8 cellular contexts compared by ENCODE assay signal in the genomic region with DNA sequence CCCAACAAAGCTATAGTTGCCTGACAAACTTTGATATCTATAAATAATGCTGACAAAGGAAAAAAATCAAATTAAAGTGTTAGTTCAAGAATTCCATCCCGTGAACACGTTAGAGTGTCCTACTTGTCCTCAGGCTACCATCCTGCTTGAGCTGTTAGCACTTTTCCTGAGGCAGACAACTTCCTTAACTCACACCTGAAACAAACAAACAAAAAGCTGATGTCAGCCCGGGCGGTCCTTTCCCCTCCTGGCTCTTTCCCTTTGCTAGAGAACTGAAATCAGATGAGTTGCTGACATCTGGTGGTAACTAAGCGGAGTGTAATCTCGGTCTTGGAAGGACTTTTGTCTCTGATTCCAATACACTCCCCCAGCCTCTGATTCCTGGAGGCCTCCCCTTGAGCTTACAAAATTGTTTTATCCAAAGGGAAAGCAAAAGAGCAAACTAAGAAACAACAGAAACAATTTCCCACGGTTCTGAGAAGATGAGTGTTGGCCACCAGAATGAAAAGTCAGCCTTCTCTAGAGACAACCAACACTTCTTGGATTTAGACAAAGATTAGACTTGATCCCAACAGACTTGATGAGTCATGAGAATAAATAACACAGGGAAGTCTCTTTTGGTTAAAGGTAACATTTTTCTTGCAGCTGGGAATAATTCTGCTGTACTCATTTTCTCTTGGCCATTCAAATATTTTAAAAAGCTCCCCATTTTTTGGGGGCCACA.
DNase-seq lines count a peak whose midpoint lies in the region; ATAC-seq and TF ChIP-seq lines count a peak whose summit lies in the region.

No MANE protein-coding gene starts in this region.

- TF ChIP-seq CTCF in BE2C (IDR thresholded peaks at IDR 0.05; ENCODE audit: low read depth, low read length): peak; percentile 82

- no peak overlapping the region for H3K4me3 ChIP-seq in BE2C (ENCODE audit: low read depth, low read length)
- H3K4me3 ChIP-seq in right cardiac atrium (ENCODE audit: low read length): no peak overlapping the region

- H3K4me1 ChIP-seq in BE2C (peaks cover 22% of the 10 kb centered on the region), right cardiac atrium (ENCODE audit: control insufficient read depth, insufficient read depth, low read length) (no peaks in the 10 kb centered on the region)

- H3K9me3 ChIP-seq in BE2C: peaks cover 1% of the 10 kb centered on the region; the same call in 1 of the 2 replicates
- peaks cover under 1% of the 10 kb centered on the region for H3K9me3 ChIP-seq in right cardiac atrium (ENCODE audit: control insufficient read depth, low read length)

- WGBS in right cardiac atrium: 5% methylated on average over 7 of the region's 7 CpGs

- ATAC-seq in GM18868 (IDR thresholded peaks at IDR 0.05; ENCODE audit: unreplicated experiment) (peak; percentile 85), HG03520 (IDR thresholded peaks at IDR 0.05; ENCODE audit: unreplicated experiment) (peak; percentile 71), right cardiac atrium (peak; percentile 84 to 92), sciatic nerve (peak; percentile 86), HG03521 (IDR thresholded peaks at IDR 0.05; ENCODE audit: unreplicated experiment) (no peak)

- intact Hi-C loops in right cardiac atrium (cut with DNase I): loop anchor here (5.0 to 10.0 kb wide), 6 partner anchors 136 to 998 kb away; a partner anchor contains a TSS
- intact Hi-C loops in sciatic nerve (cut with DNase I): no loop called here

- DNase-seq in BE2C: peak; percentile 59
- DNase-seq in NCI-H510A (lab: John Stamatoyannopoulos, UW): peak; percentile 68
- DNase-seq in anterior cingulate cortex (lab: John Stamatoyannopoulos, UW): peak in 40 of 58 donors; percentile 2 to 76 (median 21)
- peak in 1 of 3 donors; percentile 22 for DNase-seq in right cardiac atrium
- DNase-seq in sciatic nerve (ENCODE audit: low spot score): no peak

- no peak overlapping the region for H3K27ac ChIP-seq in right cardiac atrium (ENCODE audit: low read length)

- H3K36me3 ChIP-seq in BE2C: no peaks in the 10 kb centered on the region

- H3K27me3 ChIP-seq in BE2C (no peaks in the 10 kb centered on the region), right cardiac atrium (ENCODE audit: control insufficient read depth, insufficient read depth) (no peaks in the 10 kb centered on the region)
